ENCODE assay signal across 12 cellular contexts in the genomic region with DNA sequence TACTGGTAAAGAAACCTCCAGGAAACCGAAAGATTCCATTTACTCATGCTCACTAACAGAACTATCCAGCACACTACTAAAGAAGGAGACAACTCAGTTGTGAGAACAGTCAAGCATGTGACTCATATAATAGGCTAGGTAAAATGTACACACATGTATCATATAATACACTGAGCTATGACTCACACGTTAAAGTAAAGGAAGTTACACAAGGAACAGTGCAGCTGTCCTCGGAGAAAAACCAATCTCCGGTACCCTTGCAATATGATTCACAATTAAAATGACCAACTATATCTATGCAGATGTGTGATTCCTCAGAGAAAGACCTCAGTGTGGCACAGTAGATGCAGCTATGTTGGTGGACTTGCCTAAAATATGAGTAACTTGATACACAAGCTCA.
DNase-seq lines count a peak whose midpoint lies in the region; ATAC-seq and TF ChIP-seq lines count a peak whose summit lies in the region.
"Had no signal": no experiment of that assay in that cellular context is flagged by ENCODE, and none has a peak within 500 bp of the region (broad histone marks: within the 10 kb centered on the region; RNA-seq: fewer than 3 reads in every experiment).

No MANE protein-coding gene starts in this region.

- no peak for TF ChIP-seq POLR2A in body of pancreas (IDR thresholded peaks at IDR 0.05)

- WGBS in body of pancreas, 2 donors: 82 to 83% methylated on average over 4 of the region's 4 CpGs

- peak overlapping the region; percentile 38 for H3K4me3 Mint-ChIP-seq in chondrocyte (ENCODE audit: unreplicated experiment)
- H3K4me3 Mint-ChIP-seq: B cell; dendritic cell treated with granulocyte-macrophage colony-stimulating factor and Interleukin-4, amounts not matched to agents 40 ng/mL and 50 ng/mL, for 4 days had no signal

- H3K27me3 Mint-ChIP-seq in chondrocyte (ENCODE audit: low read depth): no peaks in the 10 kb centered on the region
- H3K27me3 Mint-ChIP-seq: B cell; dendritic cell treated with granulocyte-macrophage colony-stimulating factor and Interleukin-4, amounts not matched to agents 40 ng/mL and 50 ng/mL, for 4 days; progenitor cell of endocrine pancreas had no signal

- no peak for TF ChIP-seq CTCF in chondrocyte (IDR thresholded peaks at IDR 0.05)
- TF ChIP-seq CTCF in body of pancreas (IDR thresholded peaks at IDR 0.05): no peak

- H3K4me3 ChIP-seq in body of pancreas: no peak overlapping the region

- H3K4me1 ChIP-seq in body of pancreas: no peaks in the 10 kb centered on the region

- no peaks in the 10 kb centered on the region for H3K27me3 ChIP-seq in body of pancreas

- DNase-seq in NCI-H2029 (lab: John Stamatoyannopoulos, UW) (peak; percentile 6), NCI-H2029 treated with DMSO at 0.1 percent for 48 hours (lab: John Stamatoyannopoulos, UW) (no peak), NCI-H1436 treated with DMSO at 0.1 percent for 48 hours (lab: John Stamatoyannopoulos, UW) (peak; percentile 43), chondrocyte (ENCODE audit: low spot score) (no peak), pulmonary artery endothelial cell (ENCODE audit: low read depth, low spot score) (peak; percentile 78), posterior cingulate gyrus (no peak), body of pancreas (no peak)
- DNase-seq: OCI-M1 had no signal

- intact Hi-C loops in posterior cingulate gyrus (cut with DNase I): no loop called here
- intact Hi-C loops in body of pancreas (cut with DNase I): no loop called here

- no peaks in the 10 kb centered on the region for H3K9me3 Mint-ChIP-seq in chondrocyte (ENCODE audit: low read depth)
- H3K9me3 Mint-ChIP-seq: dendritic cell treated with granulocyte-macrophage colony-stimulating factor and Interleukin-4, amounts not matched to agents 40 ng/mL and 50 ng/mL, for 4 days had no signal

- no peak for ATAC-seq in body of pancreas
- ATAC-seq in HG03108 (IDR thresholded peaks at IDR 0.05; ENCODE audit: unreplicated experiment): no peak

- peaks cover 0 to 6% of the 10 kb centered on the region in 2 donors for H3K36me3 ChIP-seq in body of pancreas (replicated peaks in 1 of 2; ENCODE audit: insufficient read depth in 1 of 2, low read depth in 2 of 2)

- H3K27ac ChIP-seq in body of pancreas: no peak overlapping the region

- H3K36me3 Mint-ChIP-seq in chondrocyte (ENCODE audit: low read depth): peaks cover 8% of the 10 kb centered on the region

- H3K4me1 Mint-ChIP-seq in chondrocyte (ENCODE audit: low read depth): peaks cover 12% of the 10 kb centered on the region
- H3K4me1 Mint-ChIP-seq: B cell had no signal

- peak overlapping the region; percentile 87 for H3K27ac Mint-ChIP-seq in chondrocyte (ENCODE audit: unreplicated experiment)
- H3K27ac Mint-ChIP-seq: B cell; dendritic cell treated with granulocyte-macrophage colony-stimulating factor and Interleukin-4, amounts not matched to agents 40 ng/mL and 50 ng/mL, for 4 days; progenitor cell of endocrine pancreas had no signal

- H3K9me3 ChIP-seq in body of pancreas: no peaks in the 10 kb centered on the region

Comparison
In these comparisons a context has a peak if more than half of its experiments do, and no peak if none do; other contexts are left out.
1. DNase-seq: peak in NCI-H2029 (single experiment), NCI-H1436 treated with DMSO at 0.1 percent for 48 hours (single experiment) and pulmonary artery endothelial cell (single experiment); none in NCI-H2029 treated with DMSO at 0.1 percent for 48 hours (single experiment), chondrocyte (single experiment), posterior cingulate gyrus (0 of 10) and body of pancreas (0 of 4).